1 cellular context compared by ENCODE assay signal in genomic region chr2:241818943-241819270, GRCh38.
TF ChIP-seq lines count a peak whose summit lies in the region.

No MANE protein-coding gene starts in this region.

TF ChIP-seq in H1, 55 proteins besides CTCF, POLR2A, EP300 and RAD21:
- TF ChIP-seq BACH1 (IDR thresholded peaks at IDR 0.05; ENCODE audit: low read length) (no peak), ATF3 (IDR thresholded peaks at IDR 0.05; ENCODE audit: insufficient read depth, low read depth, low read length) (no peak), NRF1 (IDR thresholded peaks at IDR 0.05; ENCODE audit: low read depth, low read length) (no peak), TBP (IDR thresholded peaks at IDR 0.05; ENCODE audit: low read depth, low read length) (no peak), POLR2AphosphoS5 (IDR thresholded peaks at IDR 0.05; ENCODE audit: low read depth, low read length) (no peak), BCL11A (IDR thresholded peaks at IDR 0.05; ENCODE audit: low read depth in 2 of 2, low read length in 2 of 2) (no peak), ASH2L (IDR thresholded peaks at IDR 0.05; ENCODE audit: low read length) (no peak), EZH2 (IDR thresholded peaks at IDR 0.05; ENCODE audit: low read depth, low read length, severe bottlenecking) (no peak), POU5F1 (IDR thresholded peaks at IDR 0.05; ENCODE audit: low read depth, low read length) (no peak), CHD7 (IDR thresholded peaks at IDR 0.05; ENCODE audit: insufficient replicate concordance, low read length) (no peak), SIN3A (conservative IDR thresholded peaks at IDR 0.05 in 1 of 2, IDR thresholded peaks at IDR 0.05 in 1 of 2; ENCODE audit: low read depth in 1 of 2, low read length in 2 of 2) (no peak), MAX (IDR thresholded peaks at IDR 0.05) (no peak), ZNF274 (IDR thresholded peaks at IDR 0.05; ENCODE audit: borderline replicate concordance, extremely low read depth, low read length) (no peak), YY1 (IDR thresholded peaks at IDR 0.05; ENCODE audit: low read depth, low read length) (no peak), BRCA1 (IDR thresholded peaks at IDR 0.05; ENCODE audit: low read depth, low read length) (no peak), CHD2 (IDR thresholded peaks at IDR 0.05; ENCODE audit: low read length) (no peak), FOSL1 (IDR thresholded peaks at IDR 0.05; ENCODE audit: insufficient read depth, low read depth, low read length) (no peak), CBX5 (IDR thresholded peaks at IDR 0.05; ENCODE audit: low read depth, low read length) (no peak)
